Comparison of ENCODE assay signal across 2 cellular contexts in the genomic region with DNA sequence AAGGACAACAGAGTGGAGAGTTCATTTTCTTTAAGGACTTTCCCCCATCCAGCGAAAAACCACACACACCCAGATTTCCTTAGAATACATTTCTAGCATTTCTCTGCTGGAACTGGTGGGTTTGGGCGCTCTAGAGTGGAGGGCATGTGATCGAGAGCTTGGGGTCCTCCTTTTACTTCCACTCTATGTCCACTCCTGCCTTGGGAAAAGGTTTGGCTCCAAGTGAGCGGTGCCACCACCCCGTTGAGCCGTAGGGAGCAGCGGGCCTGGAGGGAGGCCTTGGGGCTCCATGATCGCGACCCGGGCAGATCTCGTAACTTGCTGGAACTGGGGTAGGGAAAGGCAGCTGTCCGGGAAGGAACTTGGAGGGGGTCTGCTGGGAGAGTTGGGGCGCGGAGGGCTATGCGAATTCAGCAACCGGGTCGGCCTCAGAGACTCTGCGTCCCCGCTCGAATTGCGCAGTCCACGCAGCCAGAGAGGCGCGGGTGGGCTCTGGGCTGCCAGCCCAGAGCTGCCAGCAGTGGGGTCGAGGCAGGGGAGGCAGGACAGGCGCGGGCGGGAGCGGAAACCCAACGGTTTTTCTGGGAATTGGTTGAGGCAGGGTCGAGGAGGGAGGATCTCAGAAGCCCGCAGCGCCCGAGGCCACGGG.
A peak's percentile ranks its signal among the peaks of the same experiment; 100 is the strongest.
TF ChIP-seq lines count a peak whose summit lies in the region.

No MANE protein-coding gene starts in this region.

TF ChIP-seq in HepG2, 621 proteins besides CTCF, POLR2A, EP300 and RAD21:
- no peak for TF ChIP-seq ZNF121 (CRISPR knock-in tag; IDR thresholded peaks at IDR 0.05)
- no peak for TF ChIP-seq MAZ (IDR thresholded peaks at IDR 0.05; ENCODE audit: borderline replicate concordance, low read depth, low read length)
- no peak for TF ChIP-seq MAZ (CRISPR knock-in tag; IDR thresholded peaks at IDR 0.05; ENCODE audit: low read depth)
- TF ChIP-seq ZSCAN30 (CRISPR knock-in tag; IDR thresholded peaks at IDR 0.05): no peak
- TF ChIP-seq FOXP1 (IDR thresholded peaks at IDR 0.05): no peak
- TF ChIP-seq FOXP1 (CRISPR knock-in tag; IDR thresholded peaks at IDR 0.05): no peak
- TF ChIP-seq, protein P1, sequence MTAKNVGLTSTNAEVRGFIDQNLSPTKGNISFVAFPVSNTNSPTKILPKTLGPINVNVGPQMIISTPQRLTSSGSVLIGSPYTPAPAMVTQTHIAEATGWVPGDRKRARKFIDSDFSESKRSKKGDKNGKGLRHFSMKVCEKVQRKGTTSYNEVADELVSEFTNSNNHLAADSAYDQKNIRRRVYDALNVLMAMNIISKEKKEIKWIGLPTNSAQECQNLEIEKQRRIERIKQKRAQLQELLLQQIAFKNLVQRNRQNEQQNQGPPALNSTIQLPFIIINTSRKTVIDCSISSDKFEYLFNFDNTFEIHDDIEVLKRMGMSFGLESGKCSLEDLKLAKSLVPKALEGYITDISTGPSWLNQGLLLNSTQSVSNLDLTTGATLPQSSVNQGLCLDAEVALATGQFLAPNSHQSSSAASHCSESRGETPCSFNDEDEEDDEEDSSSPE (CRISPR knock-in tag; IDR thresholded peaks at IDR 0.05): no peak
- TF ChIP-seq, protein P2, sequence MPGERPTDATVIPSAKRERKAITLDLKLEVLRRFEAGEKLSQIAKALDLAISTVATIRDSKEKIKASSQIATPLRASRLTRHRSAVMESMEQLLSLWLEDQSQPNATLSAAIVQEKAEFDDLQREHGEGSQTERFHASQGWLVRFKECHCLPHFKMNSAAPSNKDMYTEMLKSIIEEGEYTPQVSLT (CRISPR knock-in tag; IDR thresholded peaks at IDR 0.05; ENCODE audit: borderline replicate concordance, low read depth): no peak
- no peak for TF ChIP-seq SAFB2 (CRISPR knock-in tag; IDR thresholded peaks at IDR 0.05; ENCODE audit: borderline replicate concordance, low read depth)

TF ChIP-seq in K562, 482 proteins besides CTCF, POLR2A, EP300 and RAD21:
- peak; percentile 35 for TF ChIP-seq HMGN3 (IDR thresholded peaks at IDR 0.05; ENCODE audit: borderline replicate concordance, extremely low read depth, insufficient read length, low read depth, low read length)
- no peak for TF ChIP-seq NR2C2 (CRISPR knock-in tag; IDR thresholded peaks at IDR 0.05)
- TF ChIP-seq NR2C2 (tag; IDR thresholded peaks at IDR 0.05): no peak
- peak; percentile 32; the same call in 1 of the 2 replicates for TF ChIP-seq RNF2 (IDR thresholded peaks at IDR 0.05)
- TF ChIP-seq ZNF282 (CRISPR knock-in tag; IDR thresholded peaks at IDR 0.05): no peak
- TF ChIP-seq, protein P3, sequence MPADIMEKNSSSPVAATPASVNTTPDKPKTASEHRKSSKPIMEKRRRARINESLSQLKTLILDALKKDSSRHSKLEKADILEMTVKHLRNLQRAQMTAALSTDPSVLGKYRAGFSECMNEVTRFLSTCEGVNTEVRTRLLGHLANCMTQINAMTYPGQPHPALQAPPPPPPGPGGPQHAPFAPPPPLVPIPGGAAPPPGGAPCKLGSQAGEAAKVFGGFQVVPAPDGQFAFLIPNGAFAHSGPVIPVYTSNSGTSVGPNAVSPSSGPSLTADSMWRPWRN (IDR thresholded peaks at IDR 0.05; ENCODE audit: low read depth): peak; percentile 74; the same call in 1 of the 2 replicates
